ENCODE assay signal across 10 cellular contexts in genomic region chr3:42097166-42097946, GRCh38. TPM values are rescaled to one million over a fixed set of nuclear protein-coding genes. Genes with fewer than 3 reads are reported as not detected.
DNase-seq lines count a peak whose midpoint lies in the region; ATAC-seq and TF ChIP-seq lines count a peak whose summit lies in the region.
"Had no signal": no experiment of that assay in that cellular context is flagged by ENCODE, and none has a peak within 500 bp of the region (broad histone marks: within the 10 kb centered on the region; RNA-seq: fewer than 3 reads in every experiment).

No MANE protein-coding gene starts in this region.

- no peak overlapping the region for H3K27ac Mint-ChIP-seq in activated CD4-positive, alpha-beta T cell treated with anti-CD3 and anti-CD28 coated beads for 36 hours
- H3K27ac Mint-ChIP-seq in activated CD4-positive, alpha-beta T cell treated with anti-CD3 and anti-CD28 coated beads, Interleukin-2, amount 10 ng/mL, durations not matched to agents 7 days and 5 days: no peak overlapping the region
- H3K27ac Mint-ChIP-seq in type B pancreatic cell: no peak overlapping the region

- POLR2A ChIA-PET in activated CD4-positive, alpha-beta T cell treated with anti-CD3 and anti-CD28 coated beads for 36 hours (lab: Charles Lee): no interaction called here
- POLR2A ChIA-PET in activated CD4-positive, alpha-beta T cell treated with anti-CD3 and anti-CD28 coated beads, Interleukin-2, amount 10 ng/mL, durations not matched to agents 7 days and 5 days (lab: Charles Lee): no interaction called here

- peaks cover 38% of the 10 kb centered on the region for H3K4me1 Mint-ChIP-seq in activated CD4-positive, alpha-beta T cell treated with anti-CD3 and anti-CD28 coated beads for 36 hours
- peaks cover 9% of the 10 kb centered on the region for H3K4me1 Mint-ChIP-seq in activated CD4-positive, alpha-beta T cell treated with anti-CD3 and anti-CD28 coated beads, Interleukin-2, amount 10 ng/mL, durations not matched to agents 7 days and 5 days
- H3K4me1 Mint-ChIP-seq in type B pancreatic cell (ENCODE audit: unreplicated experiment): peaks cover 30% of the 10 kb centered on the region

- peak; percentile 37 for DNase-seq in activated CD4-positive, alpha-beta T cell treated with anti-CD3 and anti-CD28 coated beads for 36 hours
- DNase-seq in activated CD4-positive, alpha-beta T cell treated with anti-CD3 and anti-CD28 coated beads, Interleukin-2, amount 10 ng/mL, durations not matched to agents 7 days and 5 days: no peak
- peak; percentile 42 to 43 for DNase-seq in activated CD4-positive, alpha-beta T cell treated with anti-CD3 and anti-CD28 coated beads, Interleukin-2, amount 50 U/mL, for 4 hours
- DNase-seq in fibroblast of pulmonary artery (ENCODE audit: low read depth) (peak; percentile 61), NCI-H526 (lab: John Stamatoyannopoulos, UW) (no peak), SIG-M5 treated with dmso at 0.1 percent for 504 hours (lab: John Stamatoyannopoulos, UW; ENCODE audit: unreplicated experiment) (no peak), type B pancreatic cell (ENCODE audit: extremely low spot score, unreplicated experiment) (no peak)
- DNase-seq in stimulated activated CD4-positive, alpha-beta T cell treated with anti-CD3 and anti-CD28 coated beads, Interleukin-4, amount 100 ng/mL, for 24 hours: peak; percentile 62
- DNase-seq: NCI-H2029 treated with DMSO at 0.1 percent for 48 hours had no signal

- no peak for TF ChIP-seq CTCF in fibroblast of pulmonary artery (IDR thresholded peaks at IDR 0.05; ENCODE audit: low read length, missing control alignments)
- no peak for TF ChIP-seq CTCF in type B pancreatic cell (conservative IDR thresholded peaks at IDR 0.05)

- intact Hi-C loops in activated CD4-positive, alpha-beta T cell treated with anti-CD3 and anti-CD28 coated beads for 36 hours (cut with DNase I, micrococcal nuclease): loop anchor here (5.0 to 10.0 kb wide), 7 partner anchors 85 to 1763 kb away; partner anchors contain the start of gene ULK4 (in 1 of the 2)

- ATAC-seq in activated CD4-positive, alpha-beta T cell treated with anti-CD3 and anti-CD28 coated beads for 36 hours: peak; percentile 54

- no peaks in the 10 kb centered on the region for H3K27me3 Mint-ChIP-seq in activated CD4-positive, alpha-beta T cell treated with anti-CD3 and anti-CD28 coated beads for 36 hours
- H3K27me3 Mint-ChIP-seq in activated CD4-positive, alpha-beta T cell treated with anti-CD3 and anti-CD28 coated beads, Interleukin-2, amount 10 ng/mL, durations not matched to agents 7 days and 5 days: no peaks in the 10 kb centered on the region
- H3K27me3 Mint-ChIP-seq in type B pancreatic cell: no peaks in the 10 kb centered on the region

- no peak overlapping the region for H3K4me3 Mint-ChIP-seq in activated CD4-positive, alpha-beta T cell treated with anti-CD3 and anti-CD28 coated beads for 36 hours
- no peak overlapping the region for H3K4me3 Mint-ChIP-seq in activated CD4-positive, alpha-beta T cell treated with anti-CD3 and anti-CD28 coated beads, Interleukin-2, amount 10 ng/mL, durations not matched to agents 7 days and 5 days
- no peak overlapping the region for H3K4me3 Mint-ChIP-seq in type B pancreatic cell

- CTCF ChIA-PET in activated CD4-positive, alpha-beta T cell treated with anti-CD3 and anti-CD28 coated beads for 36 hours (lab: Charles Lee): interaction anchor here (0.9 to 1.3 kb wide), 2 partner anchors 85 to 214 kb away, joined by 3 to 4 read pairs; no protein-coding TSS in a partner anchor
- CTCF ChIA-PET in activated CD4-positive, alpha-beta T cell treated with anti-CD3 and anti-CD28 coated beads, Interleukin-2, amount 10 ng/mL, durations not matched to agents 7 days and 5 days (lab: Charles Lee): interaction anchor here (3.1 kb wide), 1 partner anchor 18 kb away, joined by 8 read pairs; no protein-coding TSS in a partner anchor

- peaks cover 7% of the 10 kb centered on the region for H3K36me3 Mint-ChIP-seq in activated CD4-positive, alpha-beta T cell treated with anti-CD3 and anti-CD28 coated beads for 36 hours (ENCODE audit: low read depth)
- H3K36me3 Mint-ChIP-seq in activated CD4-positive, alpha-beta T cell treated with anti-CD3 and anti-CD28 coated beads, Interleukin-2, amount 10 ng/mL, durations not matched to agents 7 days and 5 days (ENCODE audit: low read depth): peaks cover 5% of the 10 kb centered on the region
- H3K36me3 Mint-ChIP-seq in type B pancreatic cell: peaks cover 10% of the 10 kb centered on the region

- no peak overlapping the region for H3K4me3 ChIP-seq in fibroblast of pulmonary artery (replicated peaks; ENCODE audit: low read depth, low read length)
- H3K4me3 ChIP-seq: ascending aorta had no signal

- H3K9me3 Mint-ChIP-seq in activated CD4-positive, alpha-beta T cell treated with anti-CD3 and anti-CD28 coated beads for 36 hours (ENCODE audit: low read depth): no peaks in the 10 kb centered on the region
- no peaks in the 10 kb centered on the region for H3K9me3 Mint-ChIP-seq in activated CD4-positive, alpha-beta T cell treated with anti-CD3 and anti-CD28 coated beads, Interleukin-2, amount 10 ng/mL, durations not matched to agents 7 days and 5 days
- H3K9me3 Mint-ChIP-seq in type B pancreatic cell: no peaks in the 10 kb centered on the region

RNA-seq across cellular contexts. Expression of gene TRAK1, which starts 6.2 kb away (rescaled TPM):
- total RNA-seq in activated CD4-positive, alpha-beta T cell treated with anti-CD3 and anti-CD28 coated beads for 36 hours: 10 to 100 TPM; 22.4 to 23.6 TPM
- 10 to 100 TPM; 23.7 to 24.1 TPM for total RNA-seq in activated CD4-positive, alpha-beta T cell treated with anti-CD3 and anti-CD28 coated beads, Interleukin-2, amount 10 ng/mL, durations not matched to agents 7 days and 5 days
- 49.2 and 54.7 TPM in 2 replicates for total RNA-seq in type B pancreatic cell (ENCODE audit: low replicate concordance)

Comparison
In these comparisons a context has a peak if more than half of its experiments do, and no peak if none do; other contexts are left out.
1. DNase-seq: peak in activated CD4-positive, alpha-beta T cell treated with anti-CD3 and anti-CD28 coated beads for 36 hours (single experiment), activated CD4-positive, alpha-beta T cell treated with anti-CD3 and anti-CD28 coated beads, Interleukin-2, amount 50 U/mL, for 4 hours (2 of 2), fibroblast of pulmonary artery (single experiment) and stimulated activated CD4-positive, alpha-beta T cell treated with anti-CD3 and anti-CD28 coated beads, Interleukin-4, amount 100 ng/mL, for 24 hours (single experiment); none in activated CD4-positive, alpha-beta T cell treated with anti-CD3 and anti-CD28 coated beads, Interleukin-2, amount 10 ng/mL, durations not matched to agents 7 days and 5 days (single experiment), NCI-H526 (0 of 2), SIG-M5 treated with dmso at 0.1 percent for 504 hours (single experiment) and type B pancreatic cell (single experiment).